In the genomic region with DNA sequence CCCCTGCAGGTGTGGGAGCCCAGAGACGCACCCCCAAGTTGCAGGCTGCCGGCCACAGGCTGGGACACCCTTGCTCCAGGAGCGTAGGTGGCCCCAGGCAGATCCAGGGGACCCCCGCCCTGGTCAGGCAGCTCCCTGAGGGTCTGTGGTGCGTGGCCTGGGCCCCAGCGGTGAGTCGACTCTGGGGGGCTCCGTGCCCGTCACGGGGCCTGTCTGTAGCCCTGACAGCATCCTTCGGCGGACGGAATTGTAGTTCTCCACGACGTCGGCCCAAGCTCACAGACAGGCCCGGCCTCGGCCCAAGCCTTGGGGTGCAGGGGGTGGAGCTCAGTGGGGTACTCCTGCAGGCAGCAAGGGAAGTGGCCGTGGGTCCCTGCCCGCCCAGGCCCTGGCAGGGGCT, we compare ENCODE assay signal across 22 cellular contexts.
DNase-seq lines count a peak whose midpoint lies in the region; ATAC-seq and TF ChIP-seq lines count a peak whose summit lies in the region.
"Had no signal": no experiment of that assay in that cellular context is flagged by ENCODE, and none has a peak within 500 bp of the region (broad histone marks: within the 10 kb centered on the region; RNA-seq: fewer than 3 reads in every experiment).

No MANE protein-coding gene starts in this region.

- H2AFZ ChIP-seq in hepatocyte, result no peak overlapping the region

- peak overlapping the region; percentile 58 for H3K27ac ChIP-seq in caudate nucleus (ENCODE audit: low read depth, low read length)
- peak overlapping the region; percentile 87 for H3K27ac ChIP-seq in hepatocyte
- H3K27ac ChIP-seq: BLaER1, KMS-11 had no signal

- no peak overlapping the region for H3K4me3 ChIP-seq in hepatocyte
- H3K4me3 ChIP-seq: BLaER1 had no signal

- no peaks in the 10 kb centered on the region for H4K20me1 ChIP-seq in hepatocyte (ENCODE audit: insufficient read depth, poor library complexity, severe bottlenecking)

- peak; percentile 63 for DNase-seq in Right ventricle myocardium inferior (ENCODE audit: missing footprints)
- no peak for DNase-seq in cardiac septum (ENCODE audit: low spot score)
- no peak for DNase-seq in caudate nucleus (lab: John Stamatoyannopoulos, UW)
- DNase-seq in hepatocyte (ENCODE audit: low spot score), result no peak
- no peak for DNase-seq in sciatic nerve (ENCODE audit: low spot score)
- no peak for DNase-seq in NCI-H748 treated with DMSO at 0.1 percent for 48 hours (lab: John Stamatoyannopoulos, UW)
- DNase-seq in T-helper 2 cell, result no peak
- DNase-seq in effector CD4-positive, alpha-beta T cell, result no peak
- DNase-seq: 8988T; ACHN; CD4-positive, alpha-beta T cell; HCEC 1CT; NCI-H1048; NCI-H1417 treated with DMSO at 0.1 percent for 48 hours; NCI-H1694 treated with DMSO at 0.1 percent for 48 hours; NCI-H2081; NCI-H2227 treated with DMSO at 0.1 percent for 48 hours; NCI-H526 treated with DMSO at 0.1 percent for 48 hours; RPMI8226; SHP77 treated with DMSO at 0.1 percent for 48 hours had no signal

- no peaks in the 10 kb centered on the region for H3K36me3 ChIP-seq in hepatocyte (replicated peaks; ENCODE audit: insufficient read depth, low read depth)

- peaks cover 12% of the 10 kb centered on the region for H3K4me1 ChIP-seq in hepatocyte (ENCODE audit: insufficient read depth)

- no peak for ATAC-seq in Right ventricle myocardium inferior
- ATAC-seq in sciatic nerve, result peak; percentile 5

- TF ChIP-seq CTCF in hepatocyte (IDR thresholded peaks at IDR 0.05; ENCODE audit: poor library complexity), result no peak

- H3K79me2 ChIP-seq in hepatocyte, result no peaks in the 10 kb centered on the region

- no peaks in the 10 kb centered on the region for H3K9me2 ChIP-seq in hepatocyte (replicated peaks; ENCODE audit: insufficient read depth)

- no peaks in the 10 kb centered on the region for H3K27me3 ChIP-seq in hepatocyte
- H3K27me3 ChIP-seq: BLaER1 had no signal

- 97% methylated on average over 12 of the region's 20 CpGs for WGBS in hepatocyte (ENCODE audit: low lambda C conversion rate, missing lambda C conversion rate)

- no peak overlapping the region for H3K4me2 ChIP-seq in hepatocyte
- H3K4me2 ChIP-seq: BLaER1, KMS-11 had no signal

- intact Hi-C loops in Right ventricle myocardium inferior (cut with DNase I) (no loop called here), cardiac septum (cut with DNase I) (no loop called here), sciatic nerve (cut with DNase I) (loop anchor here (10.0 kb wide), 1 partner anchor 167 kb away; no protein-coding TSS in a partner anchor)

- H3K9me3 ChIP-seq in hepatocyte (ENCODE audit: low read depth), result peaks cover 7% of the 10 kb centered on the region
